In the genomic region with DNA sequence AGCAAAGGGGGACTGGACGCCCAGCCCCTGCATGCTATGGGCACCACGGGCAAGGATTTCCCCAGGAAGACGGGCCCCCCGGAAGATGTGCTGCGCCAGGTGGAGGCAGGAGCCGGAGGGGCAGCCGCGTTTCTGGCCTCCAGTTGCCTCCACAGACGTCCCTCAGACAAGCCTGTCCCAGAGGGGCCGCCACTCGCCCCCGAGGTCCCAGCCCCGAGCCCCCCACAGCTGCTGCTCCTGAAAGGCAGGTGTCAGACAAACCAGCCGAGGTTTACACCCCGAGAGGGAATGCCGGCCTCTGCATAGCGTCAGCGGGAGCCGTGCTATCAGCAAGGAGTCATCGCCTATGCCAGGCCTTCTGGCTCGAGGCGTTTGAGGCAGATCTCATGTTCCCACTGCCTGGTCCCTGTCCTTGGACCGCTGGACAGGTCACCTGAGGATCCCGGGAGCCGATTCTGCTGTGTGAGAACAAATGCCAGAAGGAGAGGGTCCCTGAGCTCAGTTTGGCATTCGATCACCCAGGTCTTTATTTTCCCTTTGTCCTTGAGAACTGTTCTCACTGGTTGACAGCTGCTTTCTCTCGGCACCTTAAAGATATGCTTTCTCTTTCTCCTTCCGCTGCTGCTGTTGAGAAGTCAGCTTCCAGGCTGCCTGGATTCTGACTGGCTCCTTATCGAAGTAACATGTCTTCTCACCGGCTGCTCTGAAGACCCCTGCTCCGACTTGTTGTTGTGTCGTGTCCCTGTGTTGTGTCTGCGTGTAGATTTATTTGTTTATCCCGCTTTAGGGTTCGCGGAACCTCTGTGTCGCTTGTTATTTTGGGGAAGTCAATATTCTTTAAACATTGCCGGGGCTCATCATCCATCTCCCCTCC, we compare ENCODE assay signal across 1 cellular context.
TF ChIP-seq lines count a peak whose summit lies in the region.

No MANE protein-coding gene starts in this region.

TF ChIP-seq in HepG2, 621 proteins besides CTCF, POLR2A, EP300 and RAD21:
- TF ChIP-seq, protein P1, sequence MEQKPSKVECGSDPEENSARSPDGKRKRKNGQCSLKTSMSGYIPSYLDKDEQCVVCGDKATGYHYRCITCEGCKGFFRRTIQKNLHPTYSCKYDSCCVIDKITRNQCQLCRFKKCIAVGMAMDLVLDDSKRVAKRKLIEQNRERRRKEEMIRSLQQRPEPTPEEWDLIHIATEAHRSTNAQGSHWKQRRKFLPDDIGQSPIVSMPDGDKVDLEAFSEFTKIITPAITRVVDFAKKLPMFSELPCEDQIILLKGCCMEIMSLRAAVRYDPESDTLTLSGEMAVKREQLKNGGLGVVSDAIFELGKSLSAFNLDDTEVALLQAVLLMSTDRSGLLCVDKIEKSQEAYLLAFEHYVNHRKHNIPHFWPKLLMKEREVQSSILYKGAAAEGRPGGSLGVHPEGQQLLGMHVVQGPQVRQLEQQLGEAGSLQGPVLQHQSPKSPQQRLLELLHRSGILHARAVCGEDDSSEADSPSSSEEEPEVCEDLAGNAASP (CRISPR knock-in tag; IDR thresholded peaks at IDR 0.05; ENCODE audit: borderline replicate concordance) = peak; percentile 35; the same call in 1 of the 2 replicates
- TF ChIP-seq PHF21A (CRISPR knock-in tag; IDR thresholded peaks at IDR 0.05) = no peak
- TF ChIP-seq KDM4B (CRISPR knock-in tag; IDR thresholded peaks at IDR 0.05) = no peak
- TF ChIP-seq KMT2B (CRISPR knock-in tag; IDR thresholded peaks at IDR 0.05) = no peak
